In genomic region chr3:173589116-173589515, GRCh38 we compare ENCODE assay signal across 34 cellular contexts.
"Had no signal": no experiment of that assay in that cellular context is flagged by ENCODE, and none has a peak within 500 bp of the region (broad histone marks: within the 10 kb centered on the region; RNA-seq: fewer than 3 reads in every experiment).

No MANE protein-coding gene starts in this region.

- H3K27ac ChIP-seq: ascending aorta, cardiac muscle cell, VCaP had no signal

- H3K9me3 Mint-ChIP-seq: activated B cell treated with CpG ODN at 0.5 μM for 24 hours; activated CD8-positive, alpha-beta T cell treated with anti-CD3 and anti-CD28 coated beads for 36 hours; activated naive CD4-positive, alpha-beta T cell treated with anti-CD3 and anti-CD28 coated beads for 36 hours; activated naive CD8-positive, alpha-beta T cell treated with anti-CD3 and anti-CD28 coated beads, Interleukin-2, amount 10 ng/mL, durations not matched to agents 7 days and 5 days; activated T-helper 1 cell treated with anti-CD3 and anti-CD28 coated beads, Interleukin-12 subunit alpha, Interleukin-12 subunit beta, Interleukin-2, Interleukin-4 antibody, amounts not matched to agents 30 ng/mL and 10 ng/mL and 1 ng/mL, durations not matched to agents 14 hours and 24 hours and 36 hours; T-helper 1 cell treated with Interleukin-12 subunit alpha and Interleukin-12 subunit beta and Interleukin-4 antibody, amounts not matched to agents 30 μg/mL and 1 μg/mL, for 36 hours; T-helper 2 cell treated with Interferon-gamma antibody and Interleukin-4, amounts not matched to agents 5 μg/mL and 100 μg/mL, for 36 hours had no signal

- H3K4me1 Mint-ChIP-seq: activated B cell treated with CpG ODN at 0.5 μM for 24 hours; activated T-helper 17 cell treated with anti-CD3 and anti-CD28 coated beads, Interleukin-2, amount 50 U/mL, for 72 hours; central memory CD8-positive, alpha-beta T cell had no signal

- H3K4me3 Mint-ChIP-seq: activated B cell treated with CpG ODN at 0.5 μM for 24 hours; activated CD4-positive, alpha-beta memory T cell treated with anti-CD3 and anti-CD28 coated beads for 36 hours; activated CD4-positive, alpha-beta T cell treated with anti-CD3 and anti-CD28 coated beads, Interleukin-2, amount 10 ng/mL, durations not matched to agents 24 days and 14 days; activated CD8-positive, alpha-beta T cell treated with anti-CD3 and anti-CD28 coated beads for 36 hours; activated naive CD4-positive, alpha-beta T cell treated with anti-CD3 and anti-CD28 coated beads for 36 hours; activated naive CD8-positive, alpha-beta T cell treated with anti-CD3 and anti-CD28 coated beads, Interleukin-2, amount 10 ng/mL, durations not matched to agents 7 days and 5 days; activated naive CD8-positive, alpha-beta T cell treated with anti-CD3 and anti-CD28 coated beads, Interleukin-2, amount 50 U/mL, for 24 hours; activated T-cell treated with anti-CD3 and anti-CD28 coated beads, Interleukin-2, amount 50 U/mL, for 4 hours; activated T-cell treated with anti-CD3 and anti-CD28 coated beads, Interleukin-2, amount 50 U/mL, for 72 hours; activated T-helper 1 cell treated with anti-CD3 and anti-CD28 coated beads, Interleukin-12 subunit alpha, Interleukin-12 subunit beta, Interleukin-2, Interleukin-4 antibody, amounts not matched to agents 30 ng/mL and 10 ng/mL and 1 ng/mL, durations not matched to agents 14 hours and 24 hours and 36 hours; activated T-helper 17 cell treated with anti-CD3 and anti-CD28 coated beads, Interleukin-2, amount 50 U/mL, for 72 hours; central memory CD8-positive, alpha-beta T cell; T-helper 1 cell treated with Interleukin-12 subunit alpha and Interleukin-12 subunit beta and Interleukin-4 antibody, amounts not matched to agents 30 μg/mL and 1 μg/mL, for 36 hours; T-helper 2 cell treated with Interferon-gamma antibody and Interleukin-4, amounts not matched to agents 5 μg/mL and 100 μg/mL, for 36 hours had no signal

- ATAC-seq: activated CD8-positive, alpha-beta T cell treated with anti-CD3 and anti-CD28 coated beads for 36 hours; activated naive CD4-positive, alpha-beta T cell treated with anti-CD3 and anti-CD28 coated beads, Interleukin-2, amount 50 U/mL, for 72 hours; activated naive CD8-positive, alpha-beta T cell treated with anti-CD3 and anti-CD28 coated beads, Interleukin-2, amount 50 U/mL, for 24 hours; activated T-cell treated with anti-CD3 and anti-CD28 coated beads, Interleukin-2, amount 50 U/mL, for 4 hours; activated T-cell treated with anti-CD3 and anti-CD28 coated beads, Interleukin-2, amount 50 U/mL, for 72 hours; activated T-helper 17 cell treated with anti-CD3 and anti-CD28 coated beads, Interleukin-2, amount 50 U/mL, for 72 hours had no signal

- H3K27ac Mint-ChIP-seq: activated B cell treated with CpG ODN at 0.5 μM for 24 hours; activated CD4-positive, alpha-beta memory T cell treated with anti-CD3 and anti-CD28 coated beads for 36 hours; activated CD4-positive, alpha-beta T cell treated with anti-CD3 and anti-CD28 coated beads, Interleukin-2, amount 10 ng/mL, durations not matched to agents 24 days and 14 days; activated CD8-positive, alpha-beta T cell treated with anti-CD3 and anti-CD28 coated beads for 36 hours; activated naive CD4-positive, alpha-beta T cell treated with anti-CD3 and anti-CD28 coated beads for 36 hours; activated naive CD4-positive, alpha-beta T cell treated with anti-CD3 and anti-CD28 coated beads, Interleukin-2, amount 50 U/mL, for 72 hours; activated naive CD8-positive, alpha-beta T cell treated with anti-CD3 and anti-CD28 coated beads, Interleukin-2, amount 10 ng/mL, durations not matched to agents 7 days and 5 days; activated naive CD8-positive, alpha-beta T cell treated with anti-CD3 and anti-CD28 coated beads, Interleukin-2, amount 50 U/mL, for 24 hours; activated T-cell treated with anti-CD3 and anti-CD28 coated beads, Interleukin-2, amount 50 U/mL, for 72 hours; activated T-helper 1 cell treated with anti-CD3 and anti-CD28 coated beads, Interleukin-12 subunit alpha, Interleukin-12 subunit beta, Interleukin-2, Interleukin-4 antibody, amounts not matched to agents 30 ng/mL and 10 ng/mL and 1 ng/mL, durations not matched to agents 14 hours and 24 hours and 36 hours; activated T-helper 17 cell treated with anti-CD3 and anti-CD28 coated beads, Interleukin-2, amount 50 U/mL, for 72 hours; T-helper 1 cell treated with Interleukin-12 subunit alpha and Interleukin-12 subunit beta and Interleukin-4 antibody, amounts not matched to agents 30 μg/mL and 1 μg/mL, for 36 hours; T-helper 2 cell treated with Interferon-gamma antibody and Interleukin-4, amounts not matched to agents 5 μg/mL and 100 μg/mL, for 36 hours had no signal

- DNase-seq: activated B cell treated with CpG ODN at 0.5 μM for 24 hours; activated CD4-positive, alpha-beta memory T cell treated with anti-CD3 and anti-CD28 coated beads for 36 hours; activated CD4-positive, alpha-beta T cell treated with anti-CD3 and anti-CD28 coated beads for 4 hours; activated CD4-positive, alpha-beta T cell treated with anti-CD3 and anti-CD28 coated beads, Interleukin-2, amount 10 ng/mL, durations not matched to agents 24 days and 14 days; activated CD4-positive, alpha-beta T cell treated with anti-CD3 and anti-CD28 coated beads, Interleukin-2, amount 50 U/mL, for 1 hour; activated CD4-positive, alpha-beta T cell treated with anti-CD3 and anti-CD28 coated beads, Interleukin-2, amount 50 U/mL, for 4 hours; activated CD4-positive, CD25-positive, alpha-beta regulatory T cell treated with anti-CD3 and anti-CD28 coated beads, Interleukin-2, amount 50 U/mL, for 72 hours; activated CD8-positive, alpha-beta memory T cell treated with anti-CD3 and anti-CD28 coated beads, Interleukin-2, amount 50 U/mL, for 4 hours; activated CD8-positive, alpha-beta T cell treated with anti-CD3 and anti-CD28 coated beads for 36 hours; activated effector memory CD4-positive, alpha-beta T cell treated with anti-CD3 and anti-CD28 coated beads, Interleukin-2, amount 50 U/mL, for 16 hours; activated gamma-delta T cell treated with Interleukin-2 at 50 U/mL for 16 hours; activated naive CD4-positive, alpha-beta T cell; activated naive CD4-positive, alpha-beta T cell treated with anti-CD3 and anti-CD28 coated beads for 36 hours; activated naive CD4-positive, alpha-beta T cell treated with anti-CD3 and anti-CD28 coated beads, Interleukin-2, amount 50 U/mL, for 16 hours; activated naive CD8-positive, alpha-beta T cell treated with anti-CD3 and anti-CD28 coated beads, Interleukin-2, amount 10 ng/mL, durations not matched to agents 7 days and 5 days; activated naive CD8-positive, alpha-beta T cell treated with anti-CD3 and anti-CD28 coated beads, Interleukin-2, amount 50 U/mL, for 24 hours; activated T-cell treated with anti-CD3 and anti-CD28 coated beads for 4 hours; activated T-cell treated with anti-CD3 and anti-CD28 coated beads, Interleukin-2, amount 50 U/mL, for 1 hour; activated T-cell treated with anti-CD3 and anti-CD28 coated beads, Interleukin-2, amount 50 U/mL, for 4 hours; activated T-cell treated with anti-CD3 and anti-CD28 coated beads, Interleukin-2, amount 50 U/mL, for 72 hours; amygdala; anterior cingulate cortex; T-helper 1 cell; T-helper 2 cell; T-helper 9 cell had no signal

- H3K4me1 ChIP-seq: ascending aorta had no signal

- H3K9me3 ChIP-seq: ascending aorta had no signal

- H3K27me3 ChIP-seq: ascending aorta had no signal

- H3K36me3 ChIP-seq: ascending aorta, cardiac muscle cell had no signal

- H3K4me3 ChIP-seq: ascending aorta, cardiac muscle cell had no signal

- H3K36me3 Mint-ChIP-seq: activated CD4-positive, alpha-beta memory T cell treated with anti-CD3 and anti-CD28 coated beads for 36 hours; activated naive CD8-positive, alpha-beta T cell treated with anti-CD3 and anti-CD28 coated beads, Interleukin-2, amount 10 ng/mL, durations not matched to agents 7 days and 5 days had no signal
